In the genomic region with DNA sequence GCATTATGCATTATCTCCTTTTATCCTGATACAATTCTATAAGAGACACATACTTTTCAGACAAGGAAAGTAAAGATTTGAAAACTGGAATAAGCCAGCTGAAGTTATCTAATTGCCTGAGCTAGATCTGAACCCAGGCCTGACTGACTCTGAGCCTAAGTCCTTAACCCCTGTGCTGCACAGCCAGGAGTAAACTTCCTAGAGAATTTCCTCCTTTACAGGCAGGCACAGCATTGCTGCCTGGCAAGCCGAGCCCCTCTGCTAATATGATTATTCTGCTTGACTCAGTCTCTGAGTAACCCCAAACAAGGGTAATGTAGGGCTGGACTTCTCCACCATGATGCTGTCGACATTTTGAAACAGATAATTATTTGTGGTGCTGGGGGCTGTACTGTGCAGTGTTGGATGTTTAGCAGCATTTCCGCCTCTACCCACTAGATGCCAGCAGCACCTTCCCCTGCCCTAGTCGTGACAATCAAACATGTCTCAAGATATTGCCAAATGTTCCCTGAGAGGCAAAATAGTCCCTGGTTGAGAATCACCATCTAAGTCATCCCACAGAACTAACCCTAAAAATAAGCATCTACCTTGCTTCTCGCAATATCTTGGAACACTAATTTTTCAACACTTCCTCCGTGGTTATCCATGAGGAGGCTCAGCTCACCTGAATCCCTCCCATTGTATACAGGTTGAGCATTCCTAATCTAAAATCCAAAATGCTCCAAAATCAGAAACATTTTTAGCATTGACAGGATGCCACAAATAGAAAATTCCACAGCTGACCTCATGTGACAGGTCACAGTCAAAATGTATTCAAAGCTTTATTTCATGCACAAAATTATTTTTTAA, we compare ENCODE assay signal across 8 cellular contexts. TPM values are rescaled to one million over a fixed set of nuclear protein-coding genes. Genes with fewer than 3 reads are reported as not detected.
A peak's percentile ranks its signal among the peaks of the same experiment; 100 is the strongest.
DNase-seq lines count a peak whose midpoint lies in the region; ATAC-seq and TF ChIP-seq lines count a peak whose summit lies in the region.

No MANE protein-coding gene starts in this region.

- no peaks in the 10 kb centered on the region for H3K36me3 ChIP-seq in GM23338 (ENCODE audit: insufficient read depth)
- H3K36me3 ChIP-seq in prostate gland: no peaks in the 10 kb centered on the region

- H3K4me1 Mint-ChIP-seq in GM23338: no peaks in the 10 kb centered on the region

- no peak overlapping the region for H3K27ac Mint-ChIP-seq in GM23338

- no peaks in the 10 kb centered on the region for H3K9me2 ChIP-seq in GM23338 (ENCODE audit: insufficient read depth)

- ATAC-seq in GM23338 (peak; percentile 96), HG03442 (IDR thresholded peaks at IDR 0.05; ENCODE audit: unreplicated experiment) (no peak), HG02798 (IDR thresholded peaks at IDR 0.05; ENCODE audit: poor library complexity, unreplicated experiment) (no peak)

- peak; percentile 34 for DNase-seq in DMS53 treated with DMSO at 0.1 percent for 48 hours (lab: John Stamatoyannopoulos, UW; ENCODE audit: unreplicated experiment)
- DNase-seq in GM23338 (ENCODE audit: low spot score): peak; percentile 58
- peak; percentile 55 for DNase-seq in NCI-H2227 (lab: John Stamatoyannopoulos, UW; ENCODE audit: unreplicated experiment)
- DNase-seq in activated T-cell treated with anti-CD3 and anti-CD28 coated beads, Interleukin-2, amount 50 U/mL, for 48 hours: peak; percentile 39 to 53
- peak; percentile 12 for DNase-seq in germinal center (ENCODE audit: low spot score)
- peak; percentile 22 for DNase-seq in prostate gland (ENCODE audit: low spot score)

- 31% methylated on average over 6 of the region's 6 CpGs for WGBS in prostate gland

- H4K20me1 ChIP-seq in GM23338 (replicated peaks; ENCODE audit: insufficient read depth): no peaks in the 10 kb centered on the region

- H3K9me3 Mint-ChIP-seq in GM23338: no peaks in the 10 kb centered on the region

- H3K4me2 ChIP-seq in GM23338: no peak overlapping the region

- intact Hi-C loops in prostate gland (cut with DNase I): no loop called here

- TF ChIP-seq POLR2A in prostate gland (IDR thresholded peaks at IDR 0.05): no peak

- TF ChIP-seq CTCF in GM23338 (conservative IDR thresholded peaks at IDR 0.05; ENCODE audit: low read depth in 2 of 2) (peak; percentile 69 to 88), prostate gland (IDR thresholded peaks at IDR 0.05) (peak; percentile 24 to 75 (median 48))

- no peaks in the 10 kb centered on the region for H3K36me3 Mint-ChIP-seq in GM23338 (ENCODE audit: low read depth)

- no peaks in the 10 kb centered on the region for H3K27me3 Mint-ChIP-seq in GM23338 (ENCODE audit: insufficient read depth, low read depth, poor library complexity)

- H3K27me3 ChIP-seq in GM23338 (ENCODE audit: insufficient read depth) (no peaks in the 10 kb centered on the region), prostate gland (replicated peaks; ENCODE audit: insufficient read depth) (no peaks in the 10 kb centered on the region)

- H3K79me2 ChIP-seq in GM23338 (replicated peaks; ENCODE audit: insufficient read depth): no peaks in the 10 kb centered on the region

- H3K9me3 ChIP-seq in prostate gland: no peaks in the 10 kb centered on the region

- H3K4me3 ChIP-seq in GM23338 (no peak overlapping the region), prostate gland (no peak overlapping the region)

- H3F3A ChIP-seq in GM23338 (replicated peaks; ENCODE audit: low read depth): no peaks in the 10 kb centered on the region

- H3K4me3 Mint-ChIP-seq in GM23338: no peak overlapping the region

- H3K27ac ChIP-seq in GM23338 (ENCODE audit: low read depth): no peak overlapping the region
- H3K27ac ChIP-seq in prostate gland: no peak overlapping the region

- H2AFZ ChIP-seq in GM23338: no peak overlapping the region

- no peaks in the 10 kb centered on the region for H3K4me1 ChIP-seq in GM23338 (ENCODE audit: insufficient read depth)
- H3K4me1 ChIP-seq in prostate gland (replicated peaks): no peaks in the 10 kb centered on the region

TF ChIP-seq in GM23338, 12 proteins besides CTCF, POLR2A, EP300 and RAD21:
- TF ChIP-seq ZNF114 (CRISPR knock-in tag; IDR thresholded peaks at IDR 0.05) (no peak), EZH2 (IDR thresholded peaks at IDR 0.05; ENCODE audit: low read depth, unreplicated experiment) (no peak), JUNB (IDR thresholded peaks at IDR 0.05; ENCODE audit: unreplicated experiment) (no peak), NANOG (IDR thresholded peaks at IDR 0.05; ENCODE audit: borderline replicate concordance) (no peak)
- TF ChIP-seq, protein P1, sequence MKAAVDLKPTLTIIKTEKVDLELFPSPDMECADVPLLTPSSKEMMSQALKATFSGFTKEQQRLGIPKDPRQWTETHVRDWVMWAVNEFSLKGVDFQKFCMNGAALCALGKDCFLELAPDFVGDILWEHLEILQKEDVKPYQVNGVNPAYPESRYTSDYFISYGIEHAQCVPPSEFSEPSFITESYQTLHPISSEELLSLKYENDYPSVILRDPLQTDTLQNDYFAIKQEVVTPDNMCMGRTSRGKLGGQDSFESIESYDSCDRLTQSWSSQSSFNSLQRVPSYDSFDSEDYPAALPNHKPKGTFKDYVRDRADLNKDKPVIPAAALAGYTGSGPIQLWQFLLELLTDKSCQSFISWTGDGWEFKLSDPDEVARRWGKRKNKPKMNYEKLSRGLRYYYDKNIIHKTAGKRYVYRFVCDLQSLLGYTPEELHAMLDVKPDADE (IDR thresholded peaks at IDR 0.05): no peak

RNA-seq across cellular contexts. Expression of gene CAMK1G, which starts 18.5 kb away (rescaled TPM):
- total RNA-seq in GM23338 (2014; rRNA removed; shearing (Covaris generic)): 0.76 and 2.8 TPM in 2 replicates
- 0.09 and 0.32 TPM in 2 replicates for polyA plus RNA-seq in GM23338 (2016; fragmentation: Nextera tagmentation; extraction: Ambion mirVana)
- total RNA-seq in prostate gland: 1 to 10 TPM in 1 of 2 donors, under 1 TPM in 1; 0.18 to 1.6 TPM

RNA-seq across cellular contexts. Expression of gene LAMB3, which starts 50.2 kb away (rescaled TPM):
- 0.52 and 0.93 TPM in 2 replicates for total RNA-seq in GM23338 (2014; rRNA removed; shearing (Covaris generic))
- polyA plus RNA-seq in GM23338 (2016; fragmentation: Nextera tagmentation; extraction: Ambion mirVana): 0.05 and 0.19 TPM in 2 replicates
- 10 to 100 TPM; 43.7 to 92.8 TPM for total RNA-seq in prostate gland

Comparison
In these comparisons a context has a peak if more than half of its experiments do, and no peak if none do; other contexts are left out.
1. RNA of gene LAMB3, which starts 50.2 kb away (total RNA-seq): 43.7 to 92.8 TPM in prostate gland; 0.52 to 0.93 TPM in GM23338; every median in the first group is over 10 times any median in the second.
2. Peak in every context shown above with its lines, with median percentiles within 50 percentile points of each other: DNase-seq.